Comparison of ENCODE assay signal across 1 cellular context in the genomic region with DNA sequence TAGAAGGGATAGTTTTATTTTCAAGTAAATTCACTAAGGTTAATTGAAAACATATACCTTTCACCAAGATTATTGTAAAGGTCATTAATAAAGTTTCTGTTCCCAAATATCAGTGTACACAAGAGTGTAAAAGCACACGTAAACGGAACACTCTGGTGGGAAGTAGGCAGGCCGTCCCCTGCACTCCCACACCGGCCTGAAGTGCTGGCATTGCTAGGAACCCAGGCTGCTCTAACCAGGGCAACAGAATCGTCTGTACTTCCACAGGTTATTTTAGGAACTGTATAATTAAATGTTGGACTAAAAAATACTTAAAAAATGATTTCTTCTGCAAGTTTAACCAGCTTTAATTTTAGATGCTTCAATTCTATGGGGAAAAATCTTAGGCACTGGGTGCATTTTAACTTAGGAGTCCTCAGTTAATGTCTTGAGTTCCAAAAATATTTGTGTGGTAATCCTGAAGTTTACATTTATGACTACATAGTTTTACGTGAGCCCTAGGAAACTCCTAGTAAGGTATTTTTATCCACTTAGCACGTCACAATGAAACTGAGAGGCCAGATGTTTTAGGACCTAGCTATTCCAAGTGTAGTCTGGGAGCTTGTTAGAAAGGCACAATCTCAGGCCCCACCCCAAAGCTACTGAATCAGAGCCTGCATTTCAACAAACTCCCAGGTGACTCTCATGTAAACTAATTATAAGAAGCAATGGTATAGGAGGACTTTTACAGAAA.
TF ChIP-seq lines count a peak whose summit lies in the region.

No MANE protein-coding gene starts in this region.

TF ChIP-seq in GM23338, 12 proteins besides CTCF, POLR2A, EP300 and RAD21 (continued from another document):
- TF ChIP-seq ZNF462 (CRISPR knock-in tag; IDR thresholded peaks at IDR 0.05) (no peak), STAT1 (IDR thresholded peaks at IDR 0.05; ENCODE audit: unreplicated experiment) (no peak), POLR2AphosphoS5 (IDR thresholded peaks at IDR 0.05; ENCODE audit: low read depth) (no peak), EZH2 (IDR thresholded peaks at IDR 0.05; ENCODE audit: low read depth, unreplicated experiment) (no peak), ZNF331 (CRISPR knock-in tag; IDR thresholded peaks at IDR 0.05; ENCODE audit: low read depth) (no peak), NANOG (IDR thresholded peaks at IDR 0.05; ENCODE audit: borderline replicate concordance) (no peak), ZNF114 (CRISPR knock-in tag; IDR thresholded peaks at IDR 0.05) (no peak), CREB1 (CRISPR knock-in tag; IDR thresholded peaks at IDR 0.05; ENCODE audit: low read depth) (no peak), EZH2phosphoT487 (IDR thresholded peaks at IDR 0.05; ENCODE audit: unreplicated experiment) (no peak)
- TF ChIP-seq, protein P1, sequence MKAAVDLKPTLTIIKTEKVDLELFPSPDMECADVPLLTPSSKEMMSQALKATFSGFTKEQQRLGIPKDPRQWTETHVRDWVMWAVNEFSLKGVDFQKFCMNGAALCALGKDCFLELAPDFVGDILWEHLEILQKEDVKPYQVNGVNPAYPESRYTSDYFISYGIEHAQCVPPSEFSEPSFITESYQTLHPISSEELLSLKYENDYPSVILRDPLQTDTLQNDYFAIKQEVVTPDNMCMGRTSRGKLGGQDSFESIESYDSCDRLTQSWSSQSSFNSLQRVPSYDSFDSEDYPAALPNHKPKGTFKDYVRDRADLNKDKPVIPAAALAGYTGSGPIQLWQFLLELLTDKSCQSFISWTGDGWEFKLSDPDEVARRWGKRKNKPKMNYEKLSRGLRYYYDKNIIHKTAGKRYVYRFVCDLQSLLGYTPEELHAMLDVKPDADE (IDR thresholded peaks at IDR 0.05), result no peak
- TF ChIP-seq, protein P2, sequence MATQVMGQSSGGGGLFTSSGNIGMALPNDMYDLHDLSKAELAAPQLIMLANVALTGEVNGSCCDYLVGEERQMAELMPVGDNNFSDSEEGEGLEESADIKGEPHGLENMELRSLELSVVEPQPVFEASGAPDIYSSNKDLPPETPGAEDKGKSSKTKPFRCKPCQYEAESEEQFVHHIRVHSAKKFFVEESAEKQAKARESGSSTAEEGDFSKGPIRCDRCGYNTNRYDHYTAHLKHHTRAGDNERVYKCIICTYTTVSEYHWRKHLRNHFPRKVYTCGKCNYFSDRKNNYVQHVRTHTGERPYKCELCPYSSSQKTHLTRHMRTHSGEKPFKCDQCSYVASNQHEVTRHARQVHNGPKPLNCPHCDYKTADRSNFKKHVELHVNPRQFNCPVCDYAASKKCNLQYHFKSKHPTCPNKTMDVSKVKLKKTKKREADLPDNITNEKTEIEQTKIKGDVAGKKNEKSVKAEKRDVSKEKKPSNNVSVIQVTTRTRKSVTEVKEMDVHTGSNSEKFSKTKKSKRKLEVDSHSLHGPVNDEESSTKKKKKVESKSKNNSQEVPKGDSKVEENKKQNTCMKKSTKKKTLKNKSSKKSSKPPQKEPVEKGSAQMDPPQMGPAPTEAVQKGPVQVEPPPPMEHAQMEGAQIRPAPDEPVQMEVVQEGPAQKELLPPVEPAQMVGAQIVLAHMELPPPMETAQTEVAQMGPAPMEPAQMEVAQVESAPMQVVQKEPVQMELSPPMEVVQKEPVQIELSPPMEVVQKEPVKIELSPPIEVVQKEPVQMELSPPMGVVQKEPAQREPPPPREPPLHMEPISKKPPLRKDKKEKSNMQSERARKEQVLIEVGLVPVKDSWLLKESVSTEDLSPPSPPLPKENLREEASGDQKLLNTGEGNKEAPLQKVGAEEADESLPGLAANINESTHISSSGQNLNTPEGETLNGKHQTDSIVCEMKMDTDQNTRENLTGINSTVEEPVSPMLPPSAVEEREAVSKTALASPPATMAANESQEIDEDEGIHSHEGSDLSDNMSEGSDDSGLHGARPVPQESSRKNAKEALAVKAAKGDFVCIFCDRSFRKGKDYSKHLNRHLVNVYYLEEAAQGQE (IDR thresholded peaks at IDR 0.05; ENCODE audit: unreplicated experiment), result no peak
TF ChIP-seq in GM23338: peak in this region for 0.
